In the genomic region with DNA sequence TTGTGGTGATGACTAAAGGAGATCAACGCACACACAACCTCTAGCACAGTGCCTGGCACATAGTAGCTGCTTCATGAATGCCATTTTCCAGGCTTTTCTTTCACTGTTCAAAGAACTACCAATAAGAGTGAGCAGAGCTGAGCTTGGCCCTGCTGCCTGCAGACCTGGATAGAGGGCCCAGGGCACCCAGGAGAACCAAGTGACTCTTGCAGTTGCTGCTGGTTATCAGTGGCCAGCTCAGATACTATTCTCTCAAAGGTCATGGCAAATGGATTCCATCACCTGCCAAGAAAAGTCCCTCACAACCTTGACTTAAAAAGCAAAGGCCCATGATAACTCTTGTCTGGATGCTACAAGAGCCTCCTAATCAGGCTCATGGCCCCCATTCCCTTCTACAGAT, we compare ENCODE assay signal across 17 cellular contexts. TPM values are rescaled to one million over a fixed set of nuclear protein-coding genes. Genes with fewer than 3 reads are reported as not detected.
"Had no signal": no experiment of that assay in that cellular context is flagged by ENCODE, and none has a peak within 500 bp of the region (broad histone marks: within the 10 kb centered on the region; RNA-seq: fewer than 3 reads in every experiment).

No MANE protein-coding gene starts in this region.

- H3K27ac Mint-ChIP-seq: activated CD4-positive, alpha-beta memory T cell treated with anti-CD3 and anti-CD28 coated beads, Interleukin-2, amount 10 ng/mL, durations not matched to agents 7 days and 5 days; activated CD8-positive, alpha-beta memory T cell treated with anti-CD3 and anti-CD28 coated beads, Interleukin-2, amount 10 ng/mL, durations not matched to agents 7 days and 5 days; activated naive CD8-positive, alpha-beta T cell treated with anti-CD3 and anti-CD28 coated beads, Interleukin-2, amount 10 ng/mL, durations not matched to agents 7 days and 5 days; stimulated activated effector memory CD8-positive, alpha-beta T cell treated with anti-CD3 and anti-CD28 coated beads, Interleukin-12 subunit alpha, Interleukin-12 subunit beta, amount 100 ng/mL, for 72 hours; T-cell had no signal

- H3K27me3 ChIP-seq: brain microvascular endothelial cell, esophagus muscularis mucosa, gastroesophageal sphincter, left lung, sigmoid colon had no signal

- H3K27me3 Mint-ChIP-seq: activated CD4-positive, alpha-beta memory T cell treated with anti-CD3 and anti-CD28 coated beads, Interleukin-2, amount 10 ng/mL, durations not matched to agents 7 days and 5 days; activated CD8-positive, alpha-beta memory T cell treated with anti-CD3 and anti-CD28 coated beads, Interleukin-2, amount 10 ng/mL, durations not matched to agents 7 days and 5 days had no signal

- H3K4me3 ChIP-seq: esophagus muscularis mucosa, gastroesophageal sphincter, left lung, sigmoid colon, thoracic aorta had no signal

- H3K4me1 Mint-ChIP-seq: activated CD4-positive, alpha-beta memory T cell treated with anti-CD3 and anti-CD28 coated beads, Interleukin-2, amount 10 ng/mL, durations not matched to agents 7 days and 5 days; activated CD8-positive, alpha-beta memory T cell treated with anti-CD3 and anti-CD28 coated beads, Interleukin-2, amount 10 ng/mL, durations not matched to agents 7 days and 5 days; activated naive CD8-positive, alpha-beta T cell treated with anti-CD3 and anti-CD28 coated beads, Interleukin-2, amount 10 ng/mL, durations not matched to agents 7 days and 5 days; stimulated activated effector memory CD8-positive, alpha-beta T cell treated with anti-CD3 and anti-CD28 coated beads, Interleukin-12 subunit alpha, Interleukin-12 subunit beta, amount 100 ng/mL, for 72 hours; T-cell had no signal

- H3K4me3 Mint-ChIP-seq: activated CD4-positive, alpha-beta memory T cell treated with anti-CD3 and anti-CD28 coated beads, Interleukin-2, amount 10 ng/mL, durations not matched to agents 7 days and 5 days; activated CD8-positive, alpha-beta memory T cell treated with anti-CD3 and anti-CD28 coated beads, Interleukin-2, amount 10 ng/mL, durations not matched to agents 7 days and 5 days; activated naive CD8-positive, alpha-beta T cell treated with anti-CD3 and anti-CD28 coated beads, Interleukin-2, amount 10 ng/mL, durations not matched to agents 7 days and 5 days; stimulated activated effector memory CD8-positive, alpha-beta T cell treated with anti-CD3 and anti-CD28 coated beads, Interleukin-12 subunit alpha, Interleukin-12 subunit beta, amount 100 ng/mL, for 72 hours; T-cell had no signal

- H3K36me3 ChIP-seq: brain microvascular endothelial cell had no signal

- H3K36me3 Mint-ChIP-seq: activated CD8-positive, alpha-beta memory T cell treated with anti-CD3 and anti-CD28 coated beads, Interleukin-2, amount 10 ng/mL, durations not matched to agents 7 days and 5 days; activated naive CD8-positive, alpha-beta T cell treated with anti-CD3 and anti-CD28 coated beads, Interleukin-2, amount 10 ng/mL, durations not matched to agents 7 days and 5 days; stimulated activated effector memory CD8-positive, alpha-beta T cell treated with anti-CD3 and anti-CD28 coated beads, Interleukin-12 subunit alpha, Interleukin-12 subunit beta, amount 100 ng/mL, for 72 hours; T-cell had no signal

- H3K27ac ChIP-seq: brain microvascular endothelial cell, esophagus muscularis mucosa, gastroesophageal sphincter, left lung, sigmoid colon, thoracic aorta had no signal

- H3K9me3 ChIP-seq: esophagus muscularis mucosa, gastroesophageal sphincter, left lung, sigmoid colon, thoracic aorta had no signal

- DNase-seq: activated CD4-positive, alpha-beta memory T cell treated with anti-CD3 and anti-CD28 coated beads, Interleukin-2, amount 10 ng/mL, durations not matched to agents 7 days and 5 days; activated CD4-positive, alpha-beta T cell treated with anti-CD3 and anti-CD28 coated beads for 48 hours; activated CD4-positive, CD25-positive, alpha-beta regulatory T cell; activated CD8-positive, alpha-beta memory T cell treated with anti-CD3 and anti-CD28 coated beads, Interleukin-2, amount 10 ng/mL, durations not matched to agents 7 days and 5 days; activated naive CD4-positive, alpha-beta T cell; activated naive CD8-positive, alpha-beta T cell treated with anti-CD3 and anti-CD28 coated beads, Interleukin-2, amount 10 ng/mL, durations not matched to agents 7 days and 5 days; brain microvascular endothelial cell; effector CD4-positive, alpha-beta T cell; islet precursor cell; left lung; sigmoid colon; stimulated activated CD4-positive, alpha-beta T cell treated with anti-CD3 and anti-CD28 coated beads, Interleukin-4, amount 100 ng/mL, for 24 hours; T-cell had no signal

- H3K9me3 Mint-ChIP-seq: activated CD4-positive, alpha-beta memory T cell treated with anti-CD3 and anti-CD28 coated beads, Interleukin-2, amount 10 ng/mL, durations not matched to agents 7 days and 5 days; T-cell had no signal

- ATAC-seq: activated CD8-positive, alpha-beta memory T cell treated with anti-CD3 and anti-CD28 coated beads, Interleukin-2, amount 10 ng/mL, durations not matched to agents 7 days and 5 days; gastroesophageal sphincter; left lung; stimulated activated effector memory CD8-positive, alpha-beta T cell treated with anti-CD3 and anti-CD28 coated beads, Interleukin-12 subunit alpha, Interleukin-12 subunit beta, amount 100 ng/mL, for 72 hours; T-cell had no signal

RNA-seq across cellular contexts. Expression of gene PLPP3, which starts 41.7 kb away (rescaled TPM):
- total RNA-seq: activated CD4-positive, alpha-beta memory T cell treated with anti-CD3 and anti-CD28 coated beads, Interleukin-2, amount 10 ng/mL, durations not matched to agents 7 days and 5 days; activated CD8-positive, alpha-beta memory T cell treated with anti-CD3 and anti-CD28 coated beads, Interleukin-2, amount 10 ng/mL, durations not matched to agents 7 days and 5 days had no signal
